In genomic region chr1:40777224-40777970, GRCh38 we compare ENCODE assay signal across 1 cellular context.
TF ChIP-seq lines count a peak whose summit lies in the region.

No MANE protein-coding gene starts in this region.

TF ChIP-seq in K562, 482 proteins besides CTCF, POLR2A, EP300 and RAD21:
- no peak for TF ChIP-seq MGA (IDR thresholded peaks at IDR 0.05)
- TF ChIP-seq RBM25 (IDR thresholded peaks at IDR 0.05; ENCODE audit: low read depth, low read length, severe bottlenecking), result peak; percentile 81
- TF ChIP-seq SMAD3 (CRISPR knock-in tag; conservative IDR thresholded peaks at IDR 0.05), result no peak
- no peak for TF ChIP-seq MCM7 (IDR thresholded peaks at IDR 0.05)
